In genomic region chr12:124925117-124925516, GRCh38 we compare ENCODE assay signal across 23 cellular contexts. TPM values are rescaled to one million over a fixed set of nuclear protein-coding genes. Genes with fewer than 3 reads are reported as not detected.
DNase-seq lines count a peak whose midpoint lies in the region; ATAC-seq and TF ChIP-seq lines count a peak whose summit lies in the region.
"Had no signal": no experiment of that assay in that cellular context is flagged by ENCODE, and none has a peak within 500 bp of the region (broad histone marks: within the 10 kb centered on the region; RNA-seq: fewer than 3 reads in every experiment).

No MANE protein-coding gene starts in this region.

- POLR2A ChIA-PET in activated CD8-positive, alpha-beta T cell treated with anti-CD3 and anti-CD28 coated beads for 36 hours (lab: Charles Lee): interaction anchor here (0.7 to 12.7 kb wide), 4 partner anchors 10 to 14 kb away, joined by 4 to 256 read pairs (median 34); partner anchors contain the start of gene UBC
- POLR2A ChIA-PET in activated CD8-positive, alpha-beta T cell treated with anti-CD3 and anti-CD28 coated beads, Interleukin-2, amount 10 ng/mL, durations not matched to agents 7 days and 5 days (lab: Charles Lee): interaction anchor here (1.7 to 6.0 kb wide), 2 partner anchors 11 to 14 kb away, joined by 6 to 35 read pairs; partner anchors contain the start of gene UBC
- POLR2A ChIA-PET in HCT116 (lab: Charles Lee): interaction anchor here (0.7 to 3.1 kb wide), 3 partner anchors 8 to 13 kb away, joined by 5 to 19 read pairs (median 7); partner anchors contain the start of gene UBC

- H3K9me3 Mint-ChIP-seq in activated CD8-positive, alpha-beta T cell treated with anti-CD3 and anti-CD28 coated beads for 36 hours: no peaks in the 10 kb centered on the region
- no peaks in the 10 kb centered on the region for H3K9me3 Mint-ChIP-seq in activated CD8-positive, alpha-beta T cell treated with anti-CD3 and anti-CD28 coated beads, Interleukin-2, amount 10 ng/mL, durations not matched to agents 7 days and 5 days (ENCODE audit: insufficient read depth)
- H3K9me3 Mint-ChIP-seq in activated naive CD8-positive, alpha-beta T cell treated with anti-CD3 and anti-CD28 coated beads for 36 hours: peaks cover 7% of the 10 kb centered on the region
- H3K9me3 Mint-ChIP-seq: activated T-cell treated with anti-CD3 and anti-CD28 coated beads, Interleukin-2, amount 50 U/mL, for 24 hours had no signal

- H3K27ac ChIP-seq in HCT116 (ENCODE audit: low read depth, low read length): peak overlapping the region; percentile 91
- H3K27ac ChIP-seq: heart right ventricle, neutrophil, upper lobe of right lung, WERI-Rb-1 had no signal

- ATAC-seq in activated CD8-positive, alpha-beta T cell treated with anti-CD3 and anti-CD28 coated beads for 36 hours: no peak
- no peak for ATAC-seq in activated CD8-positive, alpha-beta T cell treated with anti-CD3 and anti-CD28 coated beads, Interleukin-2, amount 10 ng/mL, durations not matched to agents 7 days and 5 days
- no peak for ATAC-seq in HCT116
- ATAC-seq in sciatic nerve: no peak
- no peak for ATAC-seq in GM18520 (IDR thresholded peaks at IDR 0.05; ENCODE audit: unreplicated experiment)
- no peak for ATAC-seq in GM18519 (IDR thresholded peaks at IDR 0.05; ENCODE audit: low FRiP score, unreplicated experiment)
- ATAC-seq: heart right ventricle, HepG2, left lobe of liver, upper lobe of right lung had no signal

- no peaks in the 10 kb centered on the region for H3K9me3 ChIP-seq in HCT116 (ENCODE audit: control insufficient read depth in 1 of 2, insufficient read depth in 1 of 2, low read depth in 1 of 2, low read length in 2 of 2)
- H3K9me3 ChIP-seq: BE2C, heart right ventricle, MG63, neutrophil, upper lobe of right lung had no signal

- no peak for TF ChIP-seq RAD21 in HCT116 (IDR thresholded peaks at IDR 0.05; ENCODE audit: low read depth)

- H3K27me3 Mint-ChIP-seq in activated CD8-positive, alpha-beta T cell treated with anti-CD3 and anti-CD28 coated beads for 36 hours: peaks cover 5% of the 10 kb centered on the region
- H3K27me3 Mint-ChIP-seq in activated CD8-positive, alpha-beta T cell treated with anti-CD3 and anti-CD28 coated beads, Interleukin-2, amount 10 ng/mL, durations not matched to agents 7 days and 5 days (ENCODE audit: low read depth): peaks cover 4% of the 10 kb centered on the region
- H3K27me3 Mint-ChIP-seq in activated naive CD8-positive, alpha-beta T cell treated with anti-CD3 and anti-CD28 coated beads for 36 hours: peaks cover 19% of the 10 kb centered on the region
- H3K27me3 Mint-ChIP-seq: activated T-cell treated with anti-CD3 and anti-CD28 coated beads, Interleukin-2, amount 50 U/mL, for 24 hours had no signal

- no peak for TF ChIP-seq POLR2A in HCT116 (IDR thresholded peaks at IDR 0.05; ENCODE audit: borderline replicate concordance, extremely low read depth, insufficient read depth, insufficient read length)

- H3K9me2 ChIP-seq in HCT116 (ENCODE audit: insufficient read depth): no peaks in the 10 kb centered on the region

- no peaks in the 10 kb centered on the region for H4K20me1 ChIP-seq in HCT116 (ENCODE audit: insufficient read depth)

- BruUV-seq in HCT116 (replicated peaks; lab: Mats Ljungman, UMichigan): no TSS peak

- CTCF ChIA-PET in activated CD8-positive, alpha-beta T cell treated with anti-CD3 and anti-CD28 coated beads for 36 hours (lab: Charles Lee): interaction anchor here (4.4 to 4.7 kb wide), 2 partner anchors 10 to 14 kb away, joined by 20 to 69 read pairs; partner anchors contain the start of gene UBC
- CTCF ChIA-PET in activated CD8-positive, alpha-beta T cell treated with anti-CD3 and anti-CD28 coated beads, Interleukin-2, amount 10 ng/mL, durations not matched to agents 7 days and 5 days (lab: Charles Lee): interaction anchor here (3.8 to 16.8 kb wide), 2 partner anchors 7 to 14 kb away, joined by 28 to 391 read pairs; no protein-coding TSS in a partner anchor
- CTCF ChIA-PET in HCT116 (lab: Charles Lee): interaction anchor here (4.1 kb wide), 1 partner anchor 15 kb away, joined by 32 read pairs; no protein-coding TSS in a partner anchor

- intact Hi-C loops in activated CD8-positive, alpha-beta T cell treated with anti-CD3 and anti-CD28 coated beads for 36 hours (cut with micrococcal nuclease): no loop called here
- intact Hi-C loops in HCT116 (cut with micrococcal nuclease): no loop called here
- intact Hi-C loops in sciatic nerve (cut with DNase I): no loop called here

- peaks cover 46 to 90% of the 10 kb centered on the region in 2 experiments for H3K4me1 ChIP-seq in HCT116 (ENCODE audit: control insufficient read depth in 1 of 2, insufficient read depth in 2 of 2, low read length in 2 of 2)
- H3K4me1 ChIP-seq: BE2C had no signal

- H3K27me3 ChIP-seq in HCT116 (ENCODE audit: insufficient read depth, low read length): no peaks in the 10 kb centered on the region
- H3K27me3 ChIP-seq: BE2C, heart right ventricle, MG63, neutrophil, upper lobe of right lung had no signal

- no peak overlapping the region for H3K4me3 Mint-ChIP-seq in activated CD8-positive, alpha-beta T cell treated with anti-CD3 and anti-CD28 coated beads for 36 hours
- H3K4me3 Mint-ChIP-seq in activated CD8-positive, alpha-beta T cell treated with anti-CD3 and anti-CD28 coated beads, Interleukin-2, amount 10 ng/mL, durations not matched to agents 7 days and 5 days: no peak overlapping the region
- no peak overlapping the region for H3K4me3 Mint-ChIP-seq in activated naive CD8-positive, alpha-beta T cell treated with anti-CD3 and anti-CD28 coated beads for 36 hours
- H3K4me3 Mint-ChIP-seq: activated T-cell treated with anti-CD3 and anti-CD28 coated beads, Interleukin-2, amount 50 U/mL, for 24 hours had no signal

- no peak for DNase-seq in activated CD8-positive, alpha-beta T cell treated with anti-CD3 and anti-CD28 coated beads for 36 hours
- no peak for DNase-seq in activated CD8-positive, alpha-beta T cell treated with anti-CD3 and anti-CD28 coated beads, Interleukin-2, amount 10 ng/mL, durations not matched to agents 7 days and 5 days
- DNase-seq in HCT116 (ENCODE audit: low read depth, low spot score) (no peak), sciatic nerve (ENCODE audit: low spot score) (peak; percentile 49), anterior cingulate cortex (lab: John Stamatoyannopoulos, UW) (no peak)
- no peak for DNase-seq in activated naive CD8-positive, alpha-beta T cell treated with anti-CD3 and anti-CD28 coated beads for 36 hours
- DNase-seq: activated CD4-positive, alpha-beta T cell treated with anti-CD3 and anti-CD28 coated beads, Interleukin-2, amount 50 U/mL, for 4 hours; activated T-cell treated with anti-CD3 and anti-CD28 coated beads, Interleukin-2, amount 50 U/mL, for 24 hours; BE2C; heart right ventricle; MG63; NCI-H2171; NCI-H524 treated with DMSO at 0.1 percent for 48 hours; SHP77 treated with DMSO at 0.1 percent for 48 hours; stimulated activated CD4-positive, alpha-beta T cell treated with anti-CD3 and anti-CD28 coated beads, Interleukin-4, amount 100 ng/mL, for 4 hours; T-helper 2 cell; upper lobe of right lung; WERI-Rb-1 had no signal

- no peaks in the 10 kb centered on the region for H3K36me3 ChIP-seq in HCT116 (ENCODE audit: control insufficient read depth in 1 of 2, insufficient read depth in 2 of 2, low read length in 2 of 2)
- H3K36me3 ChIP-seq: BE2C, heart right ventricle, MG63, neutrophil, upper lobe of right lung had no signal

- RAD21 ChIA-PET in HCT116 (lab: Charles Lee; ENCODE audit: low non-redundant PET in 1 of 2, low total read pairs in 2 of 2, uncharacterized antibody in 2 of 2, unreplicated experiment in 2 of 2): no interaction called here

- no peak overlapping the region for H3K4me3 ChIP-seq in HCT116 (replicated peaks in 1 of 2; ENCODE audit: low read depth in 1 of 2, low read length in 2 of 2)
- H3K4me3 ChIP-seq: heart right ventricle, MG63, upper lobe of right lung had no signal

- TF ChIP-seq CTCF in activated CD8-positive, alpha-beta T cell treated with anti-CD3 and anti-CD28 coated beads for 36 hours (IDR thresholded peaks at IDR 0.05): no peak
- TF ChIP-seq CTCF in HCT116 (IDR thresholded peaks at IDR 0.05 in 2 of 3, conservative IDR thresholded peaks at IDR 0.05 in 1 of 3; ENCODE audit: borderline replicate concordance in 1 of 3, insufficient read depth in 1 of 3, low read depth in 2 of 3, low read length in 2 of 3): no peak

- peaks cover 62% of the 10 kb centered on the region for H3K4me1 Mint-ChIP-seq in activated CD8-positive, alpha-beta T cell treated with anti-CD3 and anti-CD28 coated beads for 36 hours (ENCODE audit: low read depth)
- H3K4me1 Mint-ChIP-seq in activated CD8-positive, alpha-beta T cell treated with anti-CD3 and anti-CD28 coated beads, Interleukin-2, amount 10 ng/mL, durations not matched to agents 7 days and 5 days (ENCODE audit: low read depth): peaks cover 59% of the 10 kb centered on the region
- H3K4me1 Mint-ChIP-seq in activated naive CD8-positive, alpha-beta T cell treated with anti-CD3 and anti-CD28 coated beads for 36 hours: peaks cover 55% of the 10 kb centered on the region

- H3K9ac ChIP-seq in HCT116 (ENCODE audit: low read length): no peak overlapping the region

- H3K27ac Mint-ChIP-seq in activated CD8-positive, alpha-beta T cell treated with anti-CD3 and anti-CD28 coated beads for 36 hours: peak overlapping the region; percentile 50
- no peak overlapping the region for H3K27ac Mint-ChIP-seq in activated CD8-positive, alpha-beta T cell treated with anti-CD3 and anti-CD28 coated beads, Interleukin-2, amount 10 ng/mL, durations not matched to agents 7 days and 5 days
- H3K27ac Mint-ChIP-seq in activated naive CD8-positive, alpha-beta T cell treated with anti-CD3 and anti-CD28 coated beads for 36 hours: peak overlapping the region; percentile 65
- H3K27ac Mint-ChIP-seq: activated T-cell treated with anti-CD3 and anti-CD28 coated beads, Interleukin-2, amount 50 U/mL, for 24 hours had no signal

- H2AFZ ChIP-seq in HCT116 (ENCODE audit: low read depth, low read length, poor library complexity, severe bottlenecking): no peak overlapping the region

- H3K4me2 ChIP-seq in HCT116 (ENCODE audit: low read length): no peak overlapping the region

- H3K36me3 Mint-ChIP-seq in activated CD8-positive, alpha-beta T cell treated with anti-CD3 and anti-CD28 coated beads for 36 hours (ENCODE audit: low read depth): peaks cover 15% of the 10 kb centered on the region
- H3K36me3 Mint-ChIP-seq in activated CD8-positive, alpha-beta T cell treated with anti-CD3 and anti-CD28 coated beads, Interleukin-2, amount 10 ng/mL, durations not matched to agents 7 days and 5 days (ENCODE audit: low read depth): peaks cover 15% of the 10 kb centered on the region
- peaks cover 16% of the 10 kb centered on the region for H3K36me3 Mint-ChIP-seq in activated naive CD8-positive, alpha-beta T cell treated with anti-CD3 and anti-CD28 coated beads for 36 hours

- no peaks in the 10 kb centered on the region for H3K79me2 ChIP-seq in HCT116 (ENCODE audit: insufficient read depth, low read length)

RNA-seq across cellular contexts. Expression of gene UBC, which starts 10.7 kb away (rescaled TPM):
- total RNA-seq in activated CD8-positive, alpha-beta T cell treated with anti-CD3 and anti-CD28 coated beads for 36 hours: 1,000 to 10,000 TPM in 1 of 2 experiments, 100 to 1,000 TPM in 1; 963 to 1,010 TPM
- 100 to 1,000 TPM; 974 to 998 TPM for total RNA-seq in activated CD8-positive, alpha-beta T cell treated with anti-CD3 and anti-CD28 coated beads, Interleukin-2, amount 10 ng/mL, durations not matched to agents 7 days and 5 days
- total RNA-seq in HCT116 (2021; ENCODE audit: unreplicated experiment) (1,259 TPM), sciatic nerve (979 TPM)
- polyA plus RNA-seq in HCT116 (2012): 1,986 and 3,408 TPM in 2 replicates
- 100 to 1,000 TPM; 927 to 944 TPM for total RNA-seq in activated naive CD8-positive, alpha-beta T cell treated with anti-CD3 and anti-CD28 coated beads for 36 hours
